ENCODE assay signal across 1 cellular context in the genomic region with DNA sequence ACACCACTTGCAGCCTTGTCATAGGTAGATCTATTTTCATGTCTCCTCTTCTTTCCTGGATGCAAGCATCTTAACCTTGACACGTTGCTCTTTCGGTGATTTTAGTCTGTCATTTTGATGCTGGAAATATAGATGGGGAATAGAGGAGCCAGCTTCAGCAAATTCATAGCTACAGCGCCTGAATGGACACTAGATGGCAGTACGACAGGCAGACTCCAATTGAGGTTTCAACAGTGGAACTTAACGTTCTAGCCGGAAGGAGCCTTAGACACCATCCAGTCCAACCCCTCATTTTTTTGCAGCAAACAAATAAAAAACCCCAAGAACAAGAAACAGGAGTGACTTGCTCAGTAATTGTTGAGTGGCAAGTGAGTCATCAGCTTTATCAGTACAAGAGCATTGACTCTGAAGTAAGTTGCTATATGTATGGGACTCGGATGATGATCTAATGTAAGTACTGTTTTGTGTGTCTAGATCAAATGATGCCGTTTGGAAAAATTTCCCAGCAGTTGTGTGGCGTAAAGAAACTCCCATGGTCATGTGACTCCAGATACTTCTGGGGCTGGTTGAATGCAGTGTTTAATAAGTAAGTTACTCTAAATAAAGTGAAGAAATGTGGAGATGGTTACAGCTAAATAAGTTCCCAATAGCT.
TF ChIP-seq lines count a peak whose summit lies in the region.

No MANE protein-coding gene starts in this region.

TF ChIP-seq in HEK293, 187 proteins besides CTCF, POLR2A, EP300 and RAD21 (continued from another document and continues in another):
- TF ChIP-seq AEBP2 (tag by site-specific recombination; IDR thresholded peaks at IDR 0.05; ENCODE audit: borderline replicate concordance) (no peak), ZEB2 (tag by site-specific recombination; IDR thresholded peaks at IDR 0.05) (peak; percentile 93), ZNF791 (tag by site-specific recombination; IDR thresholded peaks at IDR 0.05) (no peak), ZNF280D (tag by site-specific recombination; IDR thresholded peaks at IDR 0.05) (no peak), ZNF394 (tag by site-specific recombination; IDR thresholded peaks at IDR 0.05; ENCODE audit: borderline replicate concordance) (peak; percentile 81; the same call in 1 of the 2 replicates), OSR2 (tag by site-specific recombination; IDR thresholded peaks at IDR 0.05) (peak; percentile 76), ZXDB (tag by site-specific recombination; IDR thresholded peaks at IDR 0.05) (peak; percentile 34; the same call in 1 of the 2 replicates), HOXD13 (CRISPR knock-in tag; IDR thresholded peaks at IDR 0.05; ENCODE audit: borderline replicate concordance) (no peak), ZNF146 (tag by site-specific recombination; IDR thresholded peaks at IDR 0.05) (no peak), ZNF510 (tag by site-specific recombination; IDR thresholded peaks at IDR 0.05; ENCODE audit: insufficient replicate concordance) (no peak), MZF1 (tag by site-specific recombination; IDR thresholded peaks at IDR 0.05; ENCODE audit: borderline replicate concordance) (no peak), HOXA7 (CRISPR knock-in tag; IDR thresholded peaks at IDR 0.05; ENCODE audit: borderline replicate concordance) (no peak), EGR2 (tag by site-specific recombination; IDR thresholded peaks at IDR 0.05; ENCODE audit: low read depth) (no peak), ATF2 (tag by site-specific recombination; IDR thresholded peaks at IDR 0.05; ENCODE audit: low read depth) (peak; percentile 58; the same call in 1 of the 2 replicates), ZNF843 (tag by site-specific recombination; IDR thresholded peaks at IDR 0.05) (peak; percentile 32; the same call in 1 of the 2 replicates), ZNF654 (tag by site-specific recombination; IDR thresholded peaks at IDR 0.05; ENCODE audit: low read depth) (peak; percentile 71), ZNF768 (tag by site-specific recombination; IDR thresholded peaks at IDR 0.05) (no peak), SP3 (tag by site-specific recombination; IDR thresholded peaks at IDR 0.05) (0 out of 2 replicates have a peak, but pooled peaks have one; percentile 37), ZNF184 (tag by site-specific recombination; IDR thresholded peaks at IDR 0.05) (no peak), ZNF530 (tag by site-specific recombination; IDR thresholded peaks at IDR 0.05; ENCODE audit: low read depth) (no peak), FEZF1 (tag by site-specific recombination; IDR thresholded peaks at IDR 0.05) (no peak; the same call in 1 of the 2 replicates), ZNF239 (tag by site-specific recombination; IDR thresholded peaks at IDR 0.05) (no peak), SETDB1 (IDR thresholded peaks at IDR 0.05; ENCODE audit: insufficient read length, low read length) (no peak), ZNF214 (tag by site-specific recombination; IDR thresholded peaks at IDR 0.05; ENCODE audit: borderline replicate concordance) (no peak), REPIN1 (tag by site-specific recombination; IDR thresholded peaks at IDR 0.05; ENCODE audit: low read depth) (no peak), YY1 (tag by site-specific recombination; IDR thresholded peaks at IDR 0.05) (no peak), ZNF48 (tag by site-specific recombination; IDR thresholded peaks at IDR 0.05) (no peak), ZNF707 (tag by site-specific recombination; IDR thresholded peaks at IDR 0.05) (no peak), ZNF747 (tag by site-specific recombination; IDR thresholded peaks at IDR 0.05) (no peak), MYNN (tag by site-specific recombination; IDR thresholded peaks at IDR 0.05; ENCODE audit: borderline replicate concordance) (no peak), HOXC10 (CRISPR knock-in tag; IDR thresholded peaks at IDR 0.05) (no peak), ZNF404 (tag by site-specific recombination; IDR thresholded peaks at IDR 0.05) (no peak), ZNF37A (tag by site-specific recombination; IDR thresholded peaks at IDR 0.05) (no peak), ZNF24 (tag by site-specific recombination; IDR thresholded peaks at IDR 0.05) (peak; percentile 93), ZNF624 (tag by site-specific recombination; IDR thresholded peaks at IDR 0.05) (no peak), SP7 (tag by site-specific recombination; IDR thresholded peaks at IDR 0.05) (peak; percentile 92), IKZF3 (tag by site-specific recombination; IDR thresholded peaks at IDR 0.05) (peak; percentile 67), ZNF621 (tag by site-specific recombination; IDR thresholded peaks at IDR 0.05) (no peak), ZNF211 (tag by site-specific recombination; IDR thresholded peaks at IDR 0.05; ENCODE audit: low read depth) (no peak), ZNF324 (tag by site-specific recombination; IDR thresholded peaks at IDR 0.05) (no peak), ZNF501 (tag by site-specific recombination; IDR thresholded peaks at IDR 0.05) (peak; percentile 31; the same call in 1 of the 2 replicates), ZNF138 (tag by site-specific recombination; IDR thresholded peaks at IDR 0.05; ENCODE audit: borderline replicate concordance) (no peak), KLF8 (tag by site-specific recombination; IDR thresholded peaks at IDR 0.05) (no peak), ZNF785 (tag by site-specific recombination; IDR thresholded peaks at IDR 0.05) (no peak), ZNF354C (tag by site-specific recombination; IDR thresholded peaks at IDR 0.05; ENCODE audit: borderline replicate concordance, low read depth) (no peak), ZNF274 (IDR thresholded peaks at IDR 0.05; ENCODE audit: low read length) (no peak), ZNF274 (tag by site-specific recombination; IDR thresholded peaks at IDR 0.05; ENCODE audit: borderline replicate concordance) (no peak), YY2 (tag by site-specific recombination; IDR thresholded peaks at IDR 0.05) (no peak), PRDM1 (tag by site-specific recombination; IDR thresholded peaks at IDR 0.05) (no peak), TCF7L2 (IDR thresholded peaks at IDR 0.05; ENCODE audit: borderline replicate concordance, low read depth, low read length) (no peak)
- TF ChIP-seq, protein P1, sequence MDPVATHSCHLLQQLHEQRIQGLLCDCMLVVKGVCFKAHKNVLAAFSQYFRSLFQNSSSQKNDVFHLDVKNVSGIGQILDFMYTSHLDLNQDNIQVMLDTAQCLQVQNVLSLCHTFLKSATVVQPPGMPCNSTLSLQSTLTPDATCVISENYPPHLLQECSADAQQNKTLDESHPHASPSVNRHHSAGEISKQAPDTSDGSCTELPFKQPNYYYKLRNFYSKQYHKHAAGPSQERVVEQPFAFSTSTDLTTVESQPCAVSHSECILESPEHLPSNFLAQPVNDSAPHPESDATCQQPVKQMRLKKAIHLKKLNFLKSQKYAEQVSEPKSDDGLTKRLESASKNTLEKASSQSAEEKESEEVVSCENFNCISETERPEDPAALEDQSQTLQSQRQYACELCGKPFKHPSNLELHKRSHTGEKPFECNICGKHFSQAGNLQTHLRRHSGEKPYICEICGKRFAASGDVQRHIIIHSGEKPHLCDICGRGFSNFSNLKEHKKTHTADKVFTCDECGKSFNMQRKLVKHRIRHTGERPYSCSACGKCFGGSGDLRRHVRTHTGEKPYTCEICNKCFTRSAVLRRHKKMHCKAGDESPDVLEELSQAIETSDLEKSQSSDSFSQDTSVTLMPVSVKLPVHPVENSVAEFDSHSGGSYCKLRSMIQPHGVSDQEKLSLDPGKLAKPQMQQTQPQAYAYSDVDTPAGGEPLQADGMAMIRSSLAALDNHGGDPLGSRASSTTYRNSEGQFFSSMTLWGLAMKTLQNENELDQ (tag by site-specific recombination; IDR thresholded peaks at IDR 0.05; ENCODE audit: low read depth), result no peak
- TF ChIP-seq, protein P2, sequence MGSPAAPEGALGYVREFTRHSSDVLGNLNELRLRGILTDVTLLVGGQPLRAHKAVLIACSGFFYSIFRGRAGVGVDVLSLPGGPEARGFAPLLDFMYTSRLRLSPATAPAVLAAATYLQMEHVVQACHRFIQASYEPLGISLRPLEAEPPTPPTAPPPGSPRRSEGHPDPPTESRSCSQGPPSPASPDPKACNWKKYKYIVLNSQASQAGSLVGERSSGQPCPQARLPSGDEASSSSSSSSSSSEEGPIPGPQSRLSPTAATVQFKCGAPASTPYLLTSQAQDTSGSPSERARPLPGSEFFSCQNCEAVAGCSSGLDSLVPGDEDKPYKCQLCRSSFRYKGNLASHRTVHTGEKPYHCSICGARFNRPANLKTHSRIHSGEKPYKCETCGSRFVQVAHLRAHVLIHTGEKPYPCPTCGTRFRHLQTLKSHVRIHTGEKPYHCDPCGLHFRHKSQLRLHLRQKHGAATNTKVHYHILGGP (tag by site-specific recombination; IDR thresholded peaks at IDR 0.05), result no peak
- TF ChIP-seq, protein P3, sequence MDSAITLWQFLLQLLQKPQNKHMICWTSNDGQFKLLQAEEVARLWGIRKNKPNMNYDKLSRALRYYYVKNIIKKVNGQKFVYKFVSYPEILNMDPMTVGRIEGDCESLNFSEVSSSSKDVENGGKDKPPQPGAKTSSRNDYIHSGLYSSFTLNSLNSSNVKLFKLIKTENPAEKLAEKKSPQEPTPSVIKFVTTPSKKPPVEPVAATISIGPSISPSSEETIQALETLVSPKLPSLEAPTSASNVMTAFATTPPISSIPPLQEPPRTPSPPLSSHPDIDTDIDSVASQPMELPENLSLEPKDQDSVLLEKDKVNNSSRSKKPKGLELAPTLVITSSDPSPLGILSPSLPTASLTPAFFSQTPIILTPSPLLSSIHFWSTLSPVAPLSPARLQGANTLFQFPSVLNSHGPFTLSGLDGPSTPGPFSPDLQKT (IDR thresholded peaks at IDR 0.05; ENCODE audit: borderline replicate concordance, low read depth, low read length), result no peak
- TF ChIP-seq, protein P4, sequence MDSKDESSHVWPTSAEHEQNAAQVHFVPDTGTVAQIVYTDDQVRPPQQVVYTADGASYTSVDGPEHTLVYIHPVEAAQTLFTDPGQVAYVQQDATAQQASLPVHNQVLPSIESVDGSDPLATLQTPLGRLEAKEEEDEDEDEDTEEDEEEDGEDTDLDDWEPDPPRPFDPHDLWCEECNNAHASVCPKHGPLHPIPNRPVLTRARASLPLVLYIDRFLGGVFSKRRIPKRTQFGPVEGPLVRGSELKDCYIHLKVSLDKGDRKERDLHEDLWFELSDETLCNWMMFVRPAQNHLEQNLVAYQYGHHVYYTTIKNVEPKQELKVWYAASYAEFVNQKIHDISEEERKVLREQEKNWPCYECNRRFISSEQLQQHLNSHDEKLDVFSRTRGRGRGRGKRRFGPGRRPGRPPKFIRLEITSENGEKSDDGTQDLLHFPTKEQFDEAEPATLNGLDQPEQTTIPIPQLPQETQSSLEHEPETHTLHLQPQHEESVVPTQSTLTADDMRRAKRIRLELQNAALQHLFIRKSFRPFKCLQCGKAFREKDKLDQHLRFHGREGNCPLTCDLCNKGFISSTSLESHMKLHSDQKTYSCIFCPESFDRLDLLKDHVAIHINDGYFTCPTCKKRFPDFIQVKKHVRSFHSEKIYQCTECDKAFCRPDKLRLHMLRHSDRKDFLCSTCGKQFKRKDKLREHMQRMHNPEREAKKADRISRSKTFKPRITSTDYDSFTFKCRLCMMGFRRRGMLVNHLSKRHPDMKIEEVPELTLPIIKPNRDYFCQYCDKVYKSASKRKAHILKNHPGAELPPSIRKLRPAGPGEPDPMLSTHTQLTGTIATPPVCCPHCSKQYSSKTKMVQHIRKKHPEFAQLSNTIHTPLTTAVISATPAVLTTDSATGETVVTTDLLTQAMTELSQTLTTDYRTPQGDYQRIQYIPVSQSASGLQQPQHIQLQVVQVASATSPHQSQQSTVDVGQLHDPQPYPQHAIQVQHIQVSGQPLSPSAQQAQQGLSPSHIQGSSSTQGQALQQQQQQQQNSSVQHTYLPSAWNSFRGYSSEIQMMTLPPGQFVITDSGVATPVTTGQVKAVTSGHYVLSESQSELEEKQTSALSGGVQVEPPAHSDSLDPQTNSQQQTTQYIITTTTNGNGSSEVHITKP (tag by site-specific recombination; IDR thresholded peaks at IDR 0.05), result peak; percentile 32; the same call in 1 of the 2 replicates
